Comparison of ENCODE assay signal across 20 cellular contexts in the genomic region with DNA sequence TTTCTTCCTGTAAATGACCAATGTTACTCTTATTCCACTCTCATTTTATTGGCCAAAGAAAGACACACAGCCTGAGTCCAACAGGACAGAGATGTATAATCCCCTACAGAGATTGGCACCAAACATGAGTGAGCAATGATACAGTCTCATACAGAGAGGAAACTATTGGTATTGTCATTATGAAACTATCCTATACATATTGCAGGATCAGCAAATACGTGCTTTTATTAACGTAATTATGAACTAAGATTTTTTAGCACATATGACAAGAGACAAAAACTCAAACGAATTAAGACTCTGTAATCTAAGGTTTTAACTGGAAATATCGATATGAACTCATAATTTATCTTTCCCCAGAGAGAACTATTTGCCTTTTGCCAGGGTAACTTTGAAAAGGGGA.
DNase-seq lines count a peak whose midpoint lies in the region; ATAC-seq, FAIRE-seq and TF ChIP-seq lines count a peak whose summit lies in the region.
"Had no signal": no experiment of that assay in that cellular context is flagged by ENCODE, and none has a peak within 500 bp of the region (broad histone marks: within the 10 kb centered on the region; RNA-seq: fewer than 3 reads in every experiment).

No MANE protein-coding gene starts in this region.

- no peak overlapping the region for H3K4ac ChIP-seq in IMR-90 (ENCODE audit: low read depth, low read length)

- H3K9me1 ChIP-seq in IMR-90 (ENCODE audit: insufficient read depth, low read length), result no peaks in the 10 kb centered on the region

- H3K79me1 ChIP-seq in IMR-90 (ENCODE audit: low read depth in 1 of 2, low read length in 2 of 2), result no peaks in the 10 kb centered on the region

- H2BK15ac ChIP-seq in IMR-90 (ENCODE audit: low read depth, low read length), result no peak overlapping the region

- no peak overlapping the region for H2BK5ac ChIP-seq in IMR-90 (ENCODE audit: low read depth, low read length, poor library complexity, severe bottlenecking)

- CTCF ChIA-PET in A549 (lab: Yijun Ruan, JAX) (no interaction called here), IMR-90 (lab: Yijun Ruan, JAX) (no interaction called here)

- 13% methylated on average over 4 of the region's 4 CpGs for WGBS in A549 (ENCODE audit: missing lambda C conversion rate)
- no CpG with 5 or more reads among the region's 4 CpGs for WGBS in IMR-90 (ENCODE audit: extremely low coverage in 2 of 2, insufficient read length in 1 of 2), 2 experiments
- 12 to 39% (median 31%) methylated on average over 4 of the region's 4 CpGs for WGBS in small intestine, 3 donors

- no peak overlapping the region for H4K8ac ChIP-seq in IMR-90 (ENCODE audit: low read depth in 2 of 2, low read length in 2 of 2)

- in situ Hi-C loops in IMR-90 (cut with MboI; ENCODE audit: low sequenced_read_pairs), result no loop called here

- no peak overlapping the region for H2AK9ac ChIP-seq in IMR-90 (replicated peaks; ENCODE audit: low read depth, low read length, poor library complexity)

- POLR2A ChIA-PET in A549 (lab: Yijun Ruan, JAX) (no interaction called here), IMR-90 (lab: Charles Lee; ENCODE audit: unreplicated experiment) (no interaction called here)

- FAIRE-seq in A549 (lab: Jason Lieb, UNC), result no peak
- no peak for FAIRE-seq in small intestine (lab: Jason Lieb, UNC)
- FAIRE-seq: A204.1, D721Med, G401.6, GM12891, GM19239 had no signal

- no peak overlapping the region for H4K5ac ChIP-seq in IMR-90 (ENCODE audit: low read depth, low read length)

- H3K9ac ChIP-seq in IMR-90 (ENCODE audit: low read depth, low read length), result no peak overlapping the region
- H3K9ac ChIP-seq: BLaER1 treated with 17β-estradiol and CSF1 and Interleukin-3, amounts not matched to agents 10 nM and 100 nM had no signal

- TF ChIP-seq CTCF in A549 (IDR thresholded peaks at IDR 0.05), result no peak
- no peak for TF ChIP-seq CTCF in IMR-90 (conservative IDR thresholded peaks at IDR 0.05; ENCODE audit: low read depth, low read length)

- no peak overlapping the region for H3K4me3 ChIP-seq in A549
- no peak overlapping the region for H3K4me3 ChIP-seq in IMR-90 (ENCODE audit: insufficient read depth, low read depth, low read length)
- H3K4me3 ChIP-seq in small intestine (ENCODE audit: low read depth in 1 of 2, low read length in 2 of 2), result no peak overlapping the region
- H3K4me3 ChIP-seq: BLaER1 treated with 17β-estradiol and CSF1 and Interleukin-3, amounts not matched to agents 10 nM and 100 nM had no signal

- no peaks in the 10 kb centered on the region for H3K4me1 ChIP-seq in A549
- H3K4me1 ChIP-seq in IMR-90 (ENCODE audit: control insufficient read depth, insufficient read depth, low read length), result no peaks in the 10 kb centered on the region
- H3K4me1 ChIP-seq in small intestine (ENCODE audit: control insufficient read depth in 2 of 2, insufficient read depth in 1 of 2, low read depth in 1 of 2, low read length in 1 of 2), result peaks cover 0 to 4% of the 10 kb centered on the region in 2 donors
- H3K4me1 ChIP-seq: Caco-2 had no signal

- DNase-seq in A549 (ENCODE audit: low read depth in 1 of 2, low spot score in 1 of 2), result no peak
- DNase-seq in IMR-90, result no peak
- peak; percentile 15 for DNase-seq in small intestine
- no peak for DNase-seq in KG1 (lab: John Stamatoyannopoulos, UW)
- DNase-seq: 8988T; AML-193; Caco-2; Calu3; CD4-positive, alpha-beta T cell; CD8-positive, alpha-beta T cell; DMS79 treated with DMSO at 0.1 percent for 48 hours; GF-D8 had no signal

- no peak overlapping the region for H2BK120ac ChIP-seq in IMR-90 (ENCODE audit: low read depth, low read length)

- no peak overlapping the region for H2AK5ac ChIP-seq in IMR-90 (ENCODE audit: low read depth, low read length)

- no peak for TF ChIP-seq POLR2A in A549 (IDR thresholded peaks at IDR 0.05; ENCODE audit: low read length)
- no peak for TF ChIP-seq POLR2A in IMR-90 (IDR thresholded peaks at IDR 0.05; ENCODE audit: low read depth, low read length)

- H2BK20ac ChIP-seq in IMR-90 (ENCODE audit: low read depth, low read length), result no peak overlapping the region

- no peak overlapping the region for H3K56ac ChIP-seq in IMR-90 (ENCODE audit: extremely low read depth, insufficient read depth, low read length)

- TF ChIP-seq RAD21 in A549 (conservative IDR thresholded peaks at IDR 0.05 in 1 of 2, IDR thresholded peaks at IDR 0.05 in 1 of 2) (no peak), IMR-90 (IDR thresholded peaks at IDR 0.05; ENCODE audit: low read length) (no peak)

- ATAC-seq in A549 (no peak), IMR-90 (ENCODE audit: low read depth) (no peak), HG03565 (IDR thresholded peaks at IDR 0.05; ENCODE audit: unreplicated experiment) (no peak)
- ATAC-seq: CD8-positive, alpha-beta T cell had no signal

- H3K27me3 ChIP-seq in IMR-90 (ENCODE audit: control insufficient read depth, insufficient read depth, low read length) (peaks cover 35% of the 10 kb centered on the region), small intestine (ENCODE audit: control insufficient read depth in 2 of 2, insufficient read depth in 2 of 2, low read length in 2 of 2) (no peaks in the 10 kb centered on the region)
- H3K27me3 ChIP-seq: BLaER1 treated with 17β-estradiol and CSF1 and Interleukin-3, amounts not matched to agents 10 nM and 100 nM had no signal

- no peaks in the 10 kb centered on the region for H4K20me1 ChIP-seq in IMR-90 (ENCODE audit: insufficient read depth, low read length)
- H4K20me1 ChIP-seq: BLaER1 treated with 17β-estradiol and CSF1 and Interleukin-3, amounts not matched to agents 10 nM and 100 nM had no signal

- no TSS peak for BruUV-seq in IMR-90 (replicated peaks; lab: Mats Ljungman, UMichigan)

- TF ChIP-seq EP300 in A549 (IDR thresholded peaks at IDR 0.05), result no peak

- H3K4me2 ChIP-seq in A549 (no peak overlapping the region), IMR-90 (ENCODE audit: low read depth, low read length) (no peak overlapping the region)
- H3K4me2 ChIP-seq: BLaER1 treated with 17β-estradiol and CSF1 and Interleukin-3, amounts not matched to agents 10 nM and 100 nM had no signal

- H4K91ac ChIP-seq in IMR-90 (ENCODE audit: insufficient read depth, low read depth, low read length), result no peak overlapping the region

- dilution Hi-C loops in IMR-90 (cut with HindIII; ENCODE audit: low sequenced_read_pairs, unreplicated experiment), result no loop called here

- intact Hi-C loops in IMR-90 (cut with micrococcal nuclease), result no loop called here

- H3K23ac ChIP-seq in IMR-90 (ENCODE audit: low read depth, low read length), result no peak overlapping the region

- H3K9me3 ChIP-seq in A549, result no peaks in the 10 kb centered on the region
- H3K9me3 ChIP-seq in IMR-90 (ENCODE audit: control insufficient read depth, insufficient read depth, low read length), result peaks cover 3% of the 10 kb centered on the region
- no peaks in the 10 kb centered on the region for H3K9me3 ChIP-seq in small intestine (ENCODE audit: control insufficient read depth, low read depth)

- H3K36me3 ChIP-seq in IMR-90 (ENCODE audit: control insufficient read depth, insufficient read depth, low read length), result no peaks in the 10 kb centered on the region
- H3K36me3 ChIP-seq in small intestine (ENCODE audit: control insufficient read depth in 2 of 2, insufficient read depth in 2 of 2, low read length in 2 of 2), result no peaks in the 10 kb centered on the region
- H3K36me3 ChIP-seq: BLaER1 treated with 17β-estradiol and CSF1 and Interleukin-3, amounts not matched to agents 10 nM and 100 nM had no signal

- H2AFZ ChIP-seq in IMR-90 (replicated peaks; ENCODE audit: low read length, poor library complexity), result no peak overlapping the region

- H3K14ac ChIP-seq in IMR-90 (replicated peaks; ENCODE audit: low read depth, low read length), result no peak overlapping the region

- no peak overlapping the region for H3K18ac ChIP-seq in IMR-90 (ENCODE audit: low read depth, low read length)

- no peak overlapping the region for H3K27ac ChIP-seq in A549
- no peak overlapping the region for H3K27ac ChIP-seq in IMR-90 (ENCODE audit: insufficient read depth, low read length)
- H3K27ac ChIP-seq in small intestine (ENCODE audit: low read depth in 1 of 2, low read length in 1 of 2), result no peak overlapping the region
- H3K27ac ChIP-seq: BLaER1 treated with 17β-estradiol and CSF1 and Interleukin-3, amounts not matched to agents 10 nM and 100 nM; C4-2B had no signal

TF ChIP-seq in A549, 52 proteins besides CTCF, POLR2A, EP300 and RAD21 (continues in another document):
- TF ChIP-seq EHMT2 (IDR thresholded peaks at IDR 0.05; ENCODE audit: low read depth) (no peak), TFCP2L1 (CRISPR knock-in tag; IDR thresholded peaks at IDR 0.05) (no peak), RFX5 (IDR thresholded peaks at IDR 0.05) (no peak), MAFK (IDR thresholded peaks at IDR 0.05; ENCODE audit: partially characterized antibody) (peak; percentile 91), MAZ (IDR thresholded peaks at IDR 0.05; ENCODE audit: borderline replicate concordance, low read depth, low read length) (no peak)
- TF ChIP-seq, protein P1, sequence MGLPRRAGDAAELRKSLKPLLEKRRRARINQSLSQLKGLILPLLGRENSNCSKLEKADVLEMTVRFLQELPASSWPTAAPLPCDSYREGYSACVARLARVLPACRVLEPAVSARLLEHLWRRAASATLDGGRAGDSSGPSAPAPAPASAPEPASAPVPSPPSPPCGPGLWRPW (IDR thresholded peaks at IDR 0.05), result no peak

TF ChIP-seq in IMR-90, 13 proteins besides CTCF, POLR2A, EP300 and RAD21:
- peak; percentile 73 for TF ChIP-seq MAFK (IDR thresholded peaks at IDR 0.05; ENCODE audit: low read depth, low read length)
- no peak for TF ChIP-seq CHD1 (IDR thresholded peaks at IDR 0.05; ENCODE audit: low read depth, low read length)
